ENCODE assay signal across 9 cellular contexts in genomic region chr17:32928527-32929287, GRCh38. TPM values are rescaled to one million over a fixed set of nuclear protein-coding genes. Genes with fewer than 3 reads are reported as not detected.
DNase-seq lines count a peak whose midpoint lies in the region; ATAC-seq, FAIRE-seq and TF ChIP-seq lines count a peak whose summit lies in the region.
"Had no signal": no experiment of that assay in that cellular context is flagged by ENCODE, and none has a peak within 500 bp of the region (broad histone marks: within the 10 kb centered on the region; RNA-seq: fewer than 3 reads in every experiment).

No MANE protein-coding gene starts in this region.

- FAIRE-seq in HTR-8/SVneo (lab: Jason Lieb, UNC) (peak; percentile 69), GM12878 (lab: Jason Lieb, UNC) (peak; percentile 27)

- 27% methylated on average over 15 of the region's 16 CpGs for WGBS in GM12878 (ENCODE audit: insufficient coverage, insufficient replicate concordance, low lambda C conversion rate, missing lambda C conversion rate)
- WGBS in stomach, 5 donors: 6 to 12% (median 11%) methylated on average over 16 of the region's 16 CpGs

- no peak for TF ChIP-seq POLR2A in GM12878 (IDR thresholded peaks at IDR 0.05; ENCODE audit: low read depth, low read length)
- TF ChIP-seq POLR2A in stomach (IDR thresholded peaks at IDR 0.05): no peak

- H3K27me3 ChIP-seq in GM12878 (replicated peaks in 1 of 2; ENCODE audit: control insufficient read depth in 2 of 2, insufficient read depth in 2 of 2, low read length in 1 of 2) (peaks cover 14 to 21% of the 10 kb centered on the region in 2 experiments), stomach (peaks cover 0 to 26% (median 0%) of the 10 kb centered on the region in 3 donors)

- H3K4me2 ChIP-seq in GM12878 (ENCODE audit: control insufficient read depth, insufficient read depth): 0 out of 2 replicates have a peak overlapping the region, but pooled peaks have one; percentile 44

- in situ Hi-C loops in GM12878 (cut with MboI): no loop called here

- intact Hi-C loops in GM12878 (cut with micrococcal nuclease; ENCODE audit: unreplicated experiment): no loop called here
- intact Hi-C loops in stomach (cut with DNase I; ENCODE audit: low total_unique reads): no loop called here

- no TSS peak for BruUV-seq in GM12878 (replicated peaks; lab: Mats Ljungman, UMichigan)

- RAD21 ChIA-PET in GM12878 (lab: Charles Lee; ENCODE audit: unreplicated experiment): interaction anchor here (0.6 to 1.2 kb wide), 3 partner anchors 51 to 275 kb away, joined by 3 to 4 read pairs (median 3); partner anchors contain the start of gene MYO1D

- CTCF ChIA-PET in GM12878 (lab: Yijun Ruan, JAX) (interaction anchor here (0.6 to 1.5 kb wide), 5 partner anchors 8 to 147 kb away, joined by 3 to 4 read pairs (median 4); no protein-coding TSS in a partner anchor), GM10248 (lab: Yijun Ruan, JAX) (interaction anchor here (1.0 to 2.4 kb wide), 7 partner anchors 12 to 676 kb away, joined by 3 to 7 read pairs (median 4); no protein-coding TSS in a partner anchor)

- H3K36me3 ChIP-seq in GM12878 (ENCODE audit: control insufficient read depth in 2 of 2, insufficient read depth in 2 of 2, low read length in 1 of 2) (no peaks in the 10 kb centered on the region), stomach (peaks cover 0 to 22% (median 18%) of the 10 kb centered on the region in 4 donors)

- no peak overlapping the region for H3K9ac ChIP-seq in GM12878 (ENCODE audit: control insufficient read depth, insufficient read depth, low read length)

- no peak for DNase-seq in HTR-8/SVneo (ENCODE audit: insufficient read length, low spot score)
- DNase-seq in GM12878 (ENCODE audit: low read depth, low spot score): no peak
- DNase-seq in stomach: no peak
- no peak for DNase-seq in GM10248 (ENCODE audit: extremely low spot score)
- DNase-seq in NCI-H2029 (lab: John Stamatoyannopoulos, UW): no peak
- DNase-seq in NOMO-1 (lab: John Stamatoyannopoulos, UW; ENCODE audit: unreplicated experiment in 2 of 2): no peak
- DNase-seq in SKM-1 (lab: John Stamatoyannopoulos, UW; ENCODE audit: unreplicated experiment): no peak
- DNase-seq: activated naive CD4-positive, alpha-beta T cell treated with anti-CD3 and anti-CD28 coated beads, Interleukin-2, amount 50 U/mL, for 16 hours had no signal

- no peak for TF ChIP-seq RAD21 in GM12878 (IDR thresholded peaks at IDR 0.05; ENCODE audit: insufficient read depth, low read depth, low read length)

- H3K79me2 ChIP-seq in GM12878 (ENCODE audit: control insufficient read depth, insufficient read depth, low read length): no peaks in the 10 kb centered on the region

- no peaks in the 10 kb centered on the region for H3K9me3 ChIP-seq in GM12878 (replicated peaks; ENCODE audit: control insufficient read depth, insufficient read depth, low read length)
- no peaks in the 10 kb centered on the region for H3K9me3 ChIP-seq in iPS-18c (ENCODE audit: control insufficient read depth, insufficient read depth, low read length)
- no peaks in the 10 kb centered on the region for H3K9me3 ChIP-seq in stomach

- TF ChIP-seq EP300 in GM12878 (IDR thresholded peaks at IDR 0.05; ENCODE audit: borderline replicate concordance in 1 of 2, control insufficient read depth in 1 of 2, low read depth in 2 of 2, low read length in 2 of 2) (no peak), stomach (IDR thresholded peaks at IDR 0.05) (no peak)

- H3K27ac ChIP-seq in GM12878 (ENCODE audit: control insufficient read depth, insufficient read depth) (no peak overlapping the region), stomach (peak overlapping the region; percentile 76 to 88 (median 84))

- H2AFZ ChIP-seq in GM12878 (ENCODE audit: control insufficient read depth, low read depth, low read length): no peak overlapping the region

- H3K4me1 ChIP-seq in GM12878 (ENCODE audit: control insufficient read depth, insufficient read depth, low read length) (no peaks in the 10 kb centered on the region; the same call in 1 of the 2 replicates), stomach (peaks cover 7 to 31% (median 26%) of the 10 kb centered on the region in 4 donors)

- POLR2A ChIA-PET in GM12878 (lab: Charles Lee) (no interaction called here), GM10248 (lab: Yijun Ruan, JAX) (no interaction called here)

- no peak overlapping the region for H3K4me3 ChIP-seq in GM12878
- peak overlapping the region; percentile 75 for H3K4me3 ChIP-seq in iPS-18c (ENCODE audit: insufficient read depth, low read depth, low read length)
- peak overlapping the region; percentile 56 to 83 (median 70) for H3K4me3 ChIP-seq in stomach

- SMC1A ChIA-PET in GM12878 (lab: Charles Lee; ENCODE audit: uncharacterized antibody, unreplicated experiment): interaction anchor here (0.6 to 1.0 kb wide), 3 partner anchors 49 to 147 kb away, joined by 3 read pairs; no protein-coding TSS in a partner anchor

- TF ChIP-seq CTCF in GM12878 (IDR thresholded peaks at IDR 0.05 in 2 of 3, conservative IDR thresholded peaks at IDR 0.05 in 1 of 3; ENCODE audit: control insufficient read depth in 2 of 3, extremely low read depth in 1 of 3, insufficient read depth in 1 of 3, low read depth in 3 of 3, low read length in 3 of 3): no peak
- no peak for TF ChIP-seq CTCF in stomach (IDR thresholded peaks at IDR 0.05)
- TF ChIP-seq CTCF in GM10248 (IDR thresholded peaks at IDR 0.05; ENCODE audit: control extremely low read depth, extremely low read depth, low read depth, missing control alignments): no peak

- no peaks in the 10 kb centered on the region for H4K20me1 ChIP-seq in GM12878 (ENCODE audit: control insufficient read depth, insufficient read depth)

- no peak for ATAC-seq in GM12878

TF ChIP-seq in GM12878, 131 proteins besides CTCF, POLR2A, EP300 and RAD21 (continues in another document):
- TF ChIP-seq PBX3 (IDR thresholded peaks at IDR 0.05; ENCODE audit: insufficient replicate concordance, low read depth, low read length) (no peak), E2F4 (IDR thresholded peaks at IDR 0.05; ENCODE audit: low read depth, low read length) (no peak)

RNA-seq across cellular contexts. Expression of gene TMEM98, which starts 0.8 kb away (rescaled TPM):
- total RNA-seq in GM12878 (2013; cell fraction: nucleolus; rRNA removed): not detected in 2 replicates
- total RNA-seq in GM12878 (2014; rRNA removed) (not detected in 2 replicates), GM12878 (2014; rRNA removed; fragmentation: Illumina TruSeq; extraction: Trizol) (0.13 TPM in 1 of 2 replicates, not detected in the other), GM12878 (2021) (0.31 TPM in 1 of 2 replicates, not detected in the other), stomach (100 to 1,000 TPM in 4 of 5 donors, 10 to 100 TPM in 1; 46.4 to 161 (median 104) TPM)
- polyA plus RNA-seq in GM12878 (2011; ENCODE audit: low read depth): not detected
- polyA plus RNA-seq in GM12878 (2011; rRNA removed) (0.05 and 0.63 TPM in 2 replicates), GM12878 (2014; fragmentation: Illumina TruSeq; extraction: Trizol) (0.24 TPM in 1 of 2 replicates, not detected in the other), GM12878 (2014; fragmentation: Nextera tagmentation; extraction: Ambion mirVana) (under 1 TPM in 1 of 2 experiments, not detected in 1; 0.04 TPM), GM12878 (2014; rRNA removed) (0.13 and 0.73 TPM in 2 replicates), GM12878 (2016; fragmentation: Nextera tagmentation; extraction: Ambion mirVana) (under 1 TPM; 0.09 to 0.60 TPM), stomach (10 to 100 TPM; 43.7 to 49.6 (median 49.5) TPM)
- 0.03 and 0.13 TPM in 2 replicates for polyA plus RNA-seq in GM12878 (2011; cell fraction: cytosol; rRNA removed)
- polyA plus RNA-seq in GM12878 (2011; cell fraction: nucleus; rRNA removed): not detected in 2 replicates
- not detected in 2 replicates for polyA plus RNA-seq in GM12878 (2012)
- polyA minus RNA-seq in GM12878 (2011; rRNA and poly(A)+ RNA removed): not detected in 2 replicates
- not detected in 2 replicates for polyA minus RNA-seq in GM12878 (2011; cell fraction: cytosol; rRNA and poly(A)+ RNA removed)
- not detected in 2 replicates for polyA minus RNA-seq in GM12878 (2011; cell fraction: nucleus; rRNA and poly(A)+ RNA removed)

RNA-seq across cellular contexts. Expression of gene MYO1D, which starts 51.8 kb away (rescaled TPM):
- 126 and 148 TPM in 2 replicates for total RNA-seq in GM12878 (2013; cell fraction: nucleolus; rRNA removed)
- 22.6 and 27.2 TPM in 2 replicates for total RNA-seq in GM12878 (2014; rRNA removed)
- 33.3 and 34.0 TPM in 2 replicates for total RNA-seq in GM12878 (2014; rRNA removed; fragmentation: Illumina TruSeq; extraction: Trizol)
- total RNA-seq in GM12878 (2021): 36.9 and 37.7 TPM in 2 replicates
- 9.7 TPM for polyA plus RNA-seq in GM12878 (2011; ENCODE audit: low read depth)
- 23.8 and 26.0 TPM in 2 replicates for polyA plus RNA-seq in GM12878 (2011; rRNA removed)
- 18.2 and 21.4 TPM in 2 replicates for polyA plus RNA-seq in GM12878 (2011; cell fraction: cytosol; rRNA removed)
- polyA plus RNA-seq in GM12878 (2011; cell fraction: nucleus; rRNA removed): 14.4 and 15.6 TPM in 2 replicates
- polyA plus RNA-seq in GM12878 (2012): 8.8 and 11.8 TPM in 2 replicates
- polyA plus RNA-seq in GM12878 (2014; fragmentation: Illumina TruSeq; extraction: Trizol): 26.9 and 29.6 TPM in 2 replicates
- polyA plus RNA-seq in GM12878 (2014; fragmentation: Nextera tagmentation; extraction: Ambion mirVana): 1 to 10 TPM; 1.8 to 2.5 TPM
- polyA plus RNA-seq in GM12878 (2014; rRNA removed): 18.0 and 24.7 TPM in 2 replicates
- 10 to 100 TPM in 1 of 2 experiments, 1 to 10 TPM in 1; 3.2 to 18.6 TPM for polyA plus RNA-seq in GM12878 (2016; fragmentation: Nextera tagmentation; extraction: Ambion mirVana)
- 61.2 and 77.5 TPM in 2 replicates for polyA minus RNA-seq in GM12878 (2011; rRNA and poly(A)+ RNA removed)
- 16.7 and 19.9 TPM in 2 replicates for polyA minus RNA-seq in GM12878 (2011; cell fraction: cytosol; rRNA and poly(A)+ RNA removed)
- 60.8 and 82.4 TPM in 2 replicates for polyA minus RNA-seq in GM12878 (2011; cell fraction: nucleus; rRNA and poly(A)+ RNA removed)
- 100 to 1,000 TPM in 3 of 5 donors, 10 to 100 TPM in 2; 69.3 to 727 (median 106) TPM for total RNA-seq in stomach
- polyA plus RNA-seq in stomach: 10 to 100 TPM; 11.6 to 14.5 (median 13.5) TPM

Comparison
In these comparisons a context has a peak if more than half of its experiments do, and no peak if none do; other contexts are left out.
1. RNA of gene TMEM98, which starts 0.8 kb away (total RNA-seq): 46.4 to 161 TPM in stomach; 0.13 to 0.31 TPM in GM12878; every median in the first group is over 10 times any median in the second.